ENCODE assay signal across 8 cellular contexts in the genomic region with DNA sequence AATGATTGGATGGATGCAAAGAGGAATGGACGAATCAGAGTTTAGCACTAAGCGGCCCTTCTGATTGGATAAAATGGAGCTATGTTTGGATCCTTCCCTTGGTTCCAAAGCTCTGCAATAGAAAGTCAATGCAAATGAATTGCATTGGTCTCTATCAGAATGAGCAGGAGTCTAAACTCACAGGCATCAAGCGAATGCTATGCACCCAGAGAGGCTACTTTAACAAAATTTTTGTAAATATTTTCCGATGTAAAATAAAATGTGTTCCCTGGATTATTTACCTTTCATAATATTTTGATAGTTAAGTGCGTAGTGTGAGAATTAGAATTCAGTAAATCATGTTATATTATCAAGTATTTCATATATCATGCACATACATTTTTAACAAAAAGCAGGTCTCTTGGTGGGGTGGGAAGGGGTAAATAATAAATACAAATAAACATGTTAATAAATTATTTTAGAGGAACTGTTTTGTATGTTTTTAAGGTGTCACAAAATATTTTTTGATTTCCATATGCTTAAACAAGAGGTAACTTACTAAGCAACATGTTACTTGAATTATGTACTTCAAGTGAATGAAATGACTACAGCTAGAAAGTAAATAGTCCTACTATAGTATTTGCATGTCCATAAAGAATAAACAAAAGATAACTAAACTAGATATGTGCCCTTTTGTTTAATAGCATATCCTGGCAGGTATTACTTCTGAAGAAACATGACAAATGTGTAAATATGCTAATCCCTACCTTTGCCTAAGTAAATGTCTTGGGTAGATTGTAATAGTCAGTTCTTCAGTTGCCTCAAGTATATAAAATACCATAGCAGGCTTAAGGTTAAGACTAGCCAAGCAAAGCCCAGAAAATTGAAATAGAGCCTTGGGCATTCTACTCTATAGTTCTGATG. TPM values are rescaled to one million over a fixed set of nuclear protein-coding genes. Genes with fewer than 3 reads are reported as not detected.
DNase-seq lines count a peak whose midpoint lies in the region; ATAC-seq, FAIRE-seq and TF ChIP-seq lines count a peak whose summit lies in the region.

No MANE protein-coding gene starts in this region.

- peaks cover 2% of the 10 kb centered on the region for H3K27me3 Mint-ChIP-seq in activated CD8-positive, alpha-beta memory T cell treated with anti-CD3 and anti-CD28 coated beads, Interleukin-2, amount 10 ng/mL, durations not matched to agents 7 days and 5 days
- no peaks in the 10 kb centered on the region for H3K27me3 Mint-ChIP-seq in activated T-helper 17 cell treated with anti-CD3 and anti-CD28 coated beads, Interleukin-2, amount 50 U/mL, for 72 hours

- H3K9ac ChIP-seq in kidney (ENCODE audit: low read length in 2 of 2): no peak overlapping the region

- H3K9me3 ChIP-seq in kidney (ENCODE audit: control insufficient read depth in 1 of 2, low read length in 2 of 2): no peaks in the 10 kb centered on the region

- peak; percentile 99 for FAIRE-seq in kidney (lab: Jason Lieb, UNC)

- H3K4me1 ChIP-seq in kidney (ENCODE audit: control insufficient read depth in 1 of 2, insufficient read depth in 1 of 2, low read depth in 1 of 2, low read length in 2 of 2): peaks cover 10 to 21% of the 10 kb centered on the region in 2 donors

- no peak overlapping the region for H3K4me3 ChIP-seq in kidney (ENCODE audit: low read length in 2 of 2)

- no peak for ATAC-seq in activated CD8-positive, alpha-beta memory T cell treated with anti-CD3 and anti-CD28 coated beads, Interleukin-2, amount 10 ng/mL, durations not matched to agents 7 days and 5 days
- ATAC-seq in activated T-helper 17 cell treated with anti-CD3 and anti-CD28 coated beads, Interleukin-2, amount 50 U/mL, for 72 hours (replicated peaks): no peak
- ATAC-seq in HG03571 (IDR thresholded peaks at IDR 0.05; ENCODE audit: unreplicated experiment): no peak

- intact Hi-C loops in kidney (cut with DNase I): no loop called here

- H3K36me3 Mint-ChIP-seq in activated CD8-positive, alpha-beta memory T cell treated with anti-CD3 and anti-CD28 coated beads, Interleukin-2, amount 10 ng/mL, durations not matched to agents 7 days and 5 days: peaks cover 37% of the 10 kb centered on the region
- peaks cover 60% of the 10 kb centered on the region for H3K36me3 Mint-ChIP-seq in activated T-helper 17 cell treated with anti-CD3 and anti-CD28 coated beads, Interleukin-2, amount 50 U/mL, for 72 hours (ENCODE audit: low read depth)

- H3K9me3 Mint-ChIP-seq in activated CD8-positive, alpha-beta memory T cell treated with anti-CD3 and anti-CD28 coated beads, Interleukin-2, amount 10 ng/mL, durations not matched to agents 7 days and 5 days (ENCODE audit: low read depth): no peaks in the 10 kb centered on the region
- no peaks in the 10 kb centered on the region for H3K9me3 Mint-ChIP-seq in activated T-helper 17 cell treated with anti-CD3 and anti-CD28 coated beads, Interleukin-2, amount 50 U/mL, for 72 hours

- H3K4me3 Mint-ChIP-seq in activated CD8-positive, alpha-beta memory T cell treated with anti-CD3 and anti-CD28 coated beads, Interleukin-2, amount 10 ng/mL, durations not matched to agents 7 days and 5 days: peak overlapping the region; percentile 86
- peak overlapping the region; percentile 82 for H3K4me3 Mint-ChIP-seq in activated T-helper 17 cell treated with anti-CD3 and anti-CD28 coated beads, Interleukin-2, amount 50 U/mL, for 72 hours

- H3K27ac ChIP-seq in kidney (ENCODE audit: low read depth in 2 of 2, low read length in 2 of 2) (peak overlapping the region in 1 of 2 donors; percentile 23), substantia nigra (ENCODE audit: low read depth, low read length, poor library complexity, severe bottlenecking) (peak overlapping the region; percentile 66)

- CTCF ChIA-PET in activated CD8-positive, alpha-beta memory T cell treated with anti-CD3 and anti-CD28 coated beads, Interleukin-2, amount 10 ng/mL, durations not matched to agents 7 days and 5 days (lab: Charles Lee): interaction anchor here (0.8 to 1.5 kb wide), 7 partner anchors 15 to 116 kb away, joined by 3 to 11 read pairs (median 4); a partner anchor contains a TSS

- no peak for TF ChIP-seq CTCF in kidney (IDR thresholded peaks at IDR 0.05; ENCODE audit: borderline replicate concordance, extremely low read depth, insufficient read depth)

- DNase-seq in activated CD8-positive, alpha-beta memory T cell treated with anti-CD3 and anti-CD28 coated beads, Interleukin-2, amount 10 ng/mL, durations not matched to agents 7 days and 5 days: no peak
- no peak for DNase-seq in activated CD8-positive, alpha-beta memory T cell treated with anti-CD3 and anti-CD28 coated beads for 24 hours
- DNase-seq in kidney (no peak), substantia nigra (lab: John Stamatoyannopoulos, UW) (no peak), amniotic stem cell (lab: John Stamatoyannopoulos, UW) (no peak), COLO829 (ENCODE audit: low spot score) (no peak)

- H3K4me1 Mint-ChIP-seq in activated CD8-positive, alpha-beta memory T cell treated with anti-CD3 and anti-CD28 coated beads, Interleukin-2, amount 10 ng/mL, durations not matched to agents 7 days and 5 days: peaks cover 52% of the 10 kb centered on the region
- peaks cover 33% of the 10 kb centered on the region for H3K4me1 Mint-ChIP-seq in activated T-helper 17 cell treated with anti-CD3 and anti-CD28 coated beads, Interleukin-2, amount 50 U/mL, for 72 hours

- H3K36me3 ChIP-seq in kidney (ENCODE audit: control insufficient read depth in 1 of 2, insufficient read depth in 2 of 2, low read length in 2 of 2): peaks cover 11 to 25% of the 10 kb centered on the region in 2 donors

- H3K27ac Mint-ChIP-seq in activated CD8-positive, alpha-beta memory T cell treated with anti-CD3 and anti-CD28 coated beads, Interleukin-2, amount 10 ng/mL, durations not matched to agents 7 days and 5 days: peak overlapping the region; percentile 99
- peak overlapping the region; percentile 98 for H3K27ac Mint-ChIP-seq in activated T-helper 17 cell treated with anti-CD3 and anti-CD28 coated beads, Interleukin-2, amount 50 U/mL, for 72 hours

RNA-seq across cellular contexts. Expression of a gene that starts 4.4 kb away (rescaled TPM):
- total RNA-seq in activated CD8-positive, alpha-beta memory T cell treated with anti-CD3 and anti-CD28 coated beads, Interleukin-2, amount 10 ng/mL, durations not matched to agents 7 days and 5 days: 10 to 100 TPM; 32.8 to 33.1 TPM
- total RNA-seq in activated T-helper 17 cell treated with anti-CD3 and anti-CD28 coated beads, Interleukin-2, amount 50 U/mL, for 72 hours: 10 to 100 TPM; 19.0 to 22.1 TPM
- total RNA-seq in kidney: 35.5 TPM
- polyA plus RNA-seq in kidney (ENCODE audit: insufficient read depth, low read depth, low replicate concordance): 12.0 TPM

RNA-seq across cellular contexts. Expression of a gene that starts 15.2 kb away (rescaled TPM):
- 10 to 100 TPM; 46.1 to 53.7 TPM for total RNA-seq in activated CD8-positive, alpha-beta memory T cell treated with anti-CD3 and anti-CD28 coated beads, Interleukin-2, amount 10 ng/mL, durations not matched to agents 7 days and 5 days
- 10 to 100 TPM; 43.4 to 51.4 TPM for total RNA-seq in activated T-helper 17 cell treated with anti-CD3 and anti-CD28 coated beads, Interleukin-2, amount 50 U/mL, for 72 hours
- 34.5 TPM for total RNA-seq in kidney
- polyA plus RNA-seq in kidney (ENCODE audit: insufficient read depth, low read depth, low replicate concordance): 105 TPM

RNA-seq across cellular contexts. Expression of a gene that starts 59.0 kb away (rescaled TPM):
- 1 to 10 TPM; 1.0 to 1.1 TPM for total RNA-seq in activated CD8-positive, alpha-beta memory T cell treated with anti-CD3 and anti-CD28 coated beads, Interleukin-2, amount 10 ng/mL, durations not matched to agents 7 days and 5 days
- 1 to 10 TPM in 1 of 2 donors, under 1 TPM in 1; 0.54 to 1.2 TPM for total RNA-seq in activated T-helper 17 cell treated with anti-CD3 and anti-CD28 coated beads, Interleukin-2, amount 50 U/mL, for 72 hours
- total RNA-seq in kidney: 149 TPM
- polyA plus RNA-seq in kidney (ENCODE audit: insufficient read depth, low read depth, low replicate concordance): 15.7 TPM

Comparison
In these comparisons a context has a peak if more than half of its experiments do, and no peak if none do; other contexts are left out.
1. RNA of a gene that starts 59.0 kb away (total RNA-seq): 149 TPM in kidney (single experiment); 0.54 to 1.2 TPM in activated T-helper 17 cell treated with anti-CD3 and anti-CD28 coated beads, Interleukin-2, amount 50 U/mL, for 72 hours and 1.0 to 1.1 TPM in activated CD8-positive, alpha-beta memory T cell treated with anti-CD3 and anti-CD28 coated beads, Interleukin-2, amount 10 ng/mL, durations not matched to agents 7 days and 5 days; every median in the first group is over 10 times any median in the second.